12 cellular contexts compared by ENCODE assay signal in genomic region chr18:35624140-35624539, GRCh38. TPM values are rescaled to one million over a fixed set of nuclear protein-coding genes. Genes with fewer than 3 reads are reported as not detected.
DNase-seq lines count a peak whose midpoint lies in the region; ATAC-seq and TF ChIP-seq lines count a peak whose summit lies in the region.
"Had no signal": no experiment of that assay in that cellular context is flagged by ENCODE, and none has a peak within 500 bp of the region (broad histone marks: within the 10 kb centered on the region; RNA-seq: fewer than 3 reads in every experiment).

No MANE protein-coding gene starts in this region.

- no peak for TF ChIP-seq CTCF in GM13977 (IDR thresholded peaks at IDR 0.05; ENCODE audit: extremely low read depth, insufficient read depth, missing control alignments)

- peaks cover 19% of the 10 kb centered on the region for H3K36me3 Mint-ChIP-seq in activated naive CD8-positive, alpha-beta T cell treated with anti-CD3 and anti-CD28 coated beads, Interleukin-2, amount 50 U/mL, for 24 hours (ENCODE audit: low read depth)

- in situ Hi-C loops in GM13977 (cut with MboI; ENCODE audit: low pct_unique_long_range_greater_than_20kb, low sequenced_read_pairs, unreplicated experiment), result no loop called here

- DNase-seq in GM13977 (ENCODE audit: low spot score), result peak; percentile 12
- DNase-seq in activated naive CD8-positive, alpha-beta T cell treated with anti-CD3 and anti-CD28 coated beads, Interleukin-2, amount 50 U/mL, for 24 hours, result no peak
- DNase-seq in AML-193 (lab: John Stamatoyannopoulos, UW), result no peak
- no peak for DNase-seq in retina
- DNase-seq in MG63, result no peak
- DNase-seq in NCI-H1930 (lab: John Stamatoyannopoulos, UW), result no peak
- DNase-seq: DMS 273 treated with DMSO at 0.1 percent for 48 hours; head of caudate nucleus; stimulated activated CD4-positive, alpha-beta T cell treated with anti-CD3 and anti-CD28 coated beads, Interleukin-4, amount 100 ng/mL, for 24 hours had no signal

- peaks cover 14% of the 10 kb centered on the region for H3K9me3 Mint-ChIP-seq in activated naive CD8-positive, alpha-beta T cell treated with anti-CD3 and anti-CD28 coated beads, Interleukin-2, amount 50 U/mL, for 24 hours

- no peaks in the 10 kb centered on the region for H3K27me3 ChIP-seq in MG63

- H3K4me3 Mint-ChIP-seq in activated naive CD8-positive, alpha-beta T cell treated with anti-CD3 and anti-CD28 coated beads, Interleukin-2, amount 50 U/mL, for 24 hours, result peak overlapping the region; percentile 38

- no peaks in the 10 kb centered on the region for H3K27me3 Mint-ChIP-seq in activated naive CD8-positive, alpha-beta T cell treated with anti-CD3 and anti-CD28 coated beads, Interleukin-2, amount 50 U/mL, for 24 hours

- peak overlapping the region; percentile 75 for H3K27ac Mint-ChIP-seq in activated naive CD8-positive, alpha-beta T cell treated with anti-CD3 and anti-CD28 coated beads, Interleukin-2, amount 50 U/mL, for 24 hours

- ATAC-seq in GM19467 (IDR thresholded peaks at IDR 0.05; ENCODE audit: unreplicated experiment) (peak; percentile 70), HG03097 (IDR thresholded peaks at IDR 0.05; ENCODE audit: low FRiP score, unreplicated experiment) (peak; percentile 80)
- ATAC-seq in activated naive CD8-positive, alpha-beta T cell treated with anti-CD3 and anti-CD28 coated beads, Interleukin-2, amount 50 U/mL, for 24 hours, result peak; percentile 90
- ATAC-seq: HCT116 had no signal

- peaks cover 3% of the 10 kb centered on the region for H3K36me3 ChIP-seq in MG63

- no peak overlapping the region for H3K4me3 ChIP-seq in MG63

- H3K9me3 ChIP-seq in MG63, result peaks cover 4% of the 10 kb centered on the region

- peaks cover 35% of the 10 kb centered on the region for H3K4me1 Mint-ChIP-seq in activated naive CD8-positive, alpha-beta T cell treated with anti-CD3 and anti-CD28 coated beads, Interleukin-2, amount 50 U/mL, for 24 hours

RNA-seq across cellular contexts. Expression of gene GALNT1, which starts 42.6 kb away (rescaled TPM):
- total RNA-seq in MG63 (2014; rRNA removed; shearing (Covaris generic); ENCODE audit: low replicate concordance), result 62.6 and 71.3 TPM in 2 replicates
